In the genomic region with DNA sequence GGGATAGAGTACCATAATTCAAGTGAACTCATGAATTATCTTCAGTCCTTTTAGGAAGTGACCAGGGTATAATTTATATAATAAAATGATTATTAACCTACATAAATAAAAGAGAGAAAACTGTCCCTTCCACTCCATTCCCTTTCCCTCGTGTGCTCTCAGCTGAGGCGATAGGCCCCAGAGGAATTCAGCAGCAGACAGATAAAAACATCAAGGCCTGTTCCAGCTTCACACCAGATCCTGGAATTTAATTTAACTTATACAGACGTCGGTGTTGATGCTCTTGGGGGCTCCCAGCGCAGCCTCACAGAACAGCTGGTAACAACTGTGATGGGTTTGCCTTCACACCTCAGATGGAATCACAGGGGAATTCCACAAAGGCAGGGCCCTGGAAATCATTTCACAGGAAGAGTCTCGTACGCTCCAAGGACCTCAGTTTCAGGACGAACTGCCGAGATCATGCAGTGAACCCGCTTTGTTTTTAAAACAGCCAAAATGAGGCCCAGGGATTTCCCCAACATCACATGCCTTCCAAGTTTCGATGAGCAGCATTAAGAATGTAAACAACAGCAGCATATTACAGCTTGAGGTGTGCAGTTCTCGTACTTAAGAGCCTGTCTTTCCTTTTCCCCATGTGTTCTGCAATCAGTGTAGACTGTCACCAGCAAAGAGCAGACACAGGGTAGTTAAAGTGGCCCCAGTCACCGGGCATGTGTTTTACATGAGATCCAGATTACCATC, we compare ENCODE assay signal across 7 cellular contexts.
DNase-seq lines count a peak whose midpoint lies in the region; ATAC-seq lines count a peak whose summit lies in the region.

No MANE protein-coding gene starts in this region.

- no peak overlapping the region for H3K4me3 Mint-ChIP-seq in memory B cell
- no peak overlapping the region for H3K4me3 Mint-ChIP-seq in T-helper 2 cell treated with Interferon-gamma antibody and Interleukin-4, amounts not matched to agents 5 μg/mL and 100 μg/mL, for 36 hours
- H3K4me3 Mint-ChIP-seq in naive thymus-derived CD8-positive, alpha-beta T cell, result no peak overlapping the region

- ATAC-seq in GM18870 (IDR thresholded peaks at IDR 0.05; ENCODE audit: unreplicated experiment) (peak; percentile 90), HG02588 (IDR thresholded peaks at IDR 0.05; ENCODE audit: unreplicated experiment) (peak; percentile 82), memory B cell (ENCODE audit: low read depth) (peak; percentile 87)
- no peak for ATAC-seq in naive thymus-derived CD8-positive, alpha-beta T cell

- peaks cover 3% of the 10 kb centered on the region for H3K36me3 Mint-ChIP-seq in memory B cell
- H3K36me3 Mint-ChIP-seq in T-helper 2 cell treated with Interferon-gamma antibody and Interleukin-4, amounts not matched to agents 5 μg/mL and 100 μg/mL, for 36 hours (ENCODE audit: low read depth), result no peaks in the 10 kb centered on the region
- peaks cover 0 to 6% (median 0%) of the 10 kb centered on the region in 3 donors for H3K36me3 Mint-ChIP-seq in naive thymus-derived CD8-positive, alpha-beta T cell

- H3K27ac Mint-ChIP-seq in memory B cell, result peak overlapping the region; percentile 81
- H3K27ac Mint-ChIP-seq in T-helper 2 cell treated with Interferon-gamma antibody and Interleukin-4, amounts not matched to agents 5 μg/mL and 100 μg/mL, for 36 hours, result no peak overlapping the region
- H3K27ac Mint-ChIP-seq in naive thymus-derived CD8-positive, alpha-beta T cell, result no peak overlapping the region

- no peak overlapping the region for H3K4me3 ChIP-seq in SK-N-MC

- H3K9me3 Mint-ChIP-seq in memory B cell, result peaks cover 2% of the 10 kb centered on the region
- no peaks in the 10 kb centered on the region for H3K9me3 Mint-ChIP-seq in T-helper 2 cell treated with Interferon-gamma antibody and Interleukin-4, amounts not matched to agents 5 μg/mL and 100 μg/mL, for 36 hours
- peaks cover 0 to 10% (median 2%) of the 10 kb centered on the region in 9 donors for H3K9me3 Mint-ChIP-seq in naive thymus-derived CD8-positive, alpha-beta T cell

- H3K27ac ChIP-seq in SK-N-MC, result no peak overlapping the region

- H3K9ac ChIP-seq in SK-N-MC (ENCODE audit: insufficient read length), result peak overlapping the region; percentile 3

- peaks cover 11% of the 10 kb centered on the region for H3K4me1 Mint-ChIP-seq in memory B cell
- H3K4me1 Mint-ChIP-seq in T-helper 2 cell treated with Interferon-gamma antibody and Interleukin-4, amounts not matched to agents 5 μg/mL and 100 μg/mL, for 36 hours (ENCODE audit: low read depth), result no peaks in the 10 kb centered on the region
- no peaks in the 10 kb centered on the region for H3K4me1 Mint-ChIP-seq in naive thymus-derived CD8-positive, alpha-beta T cell

- no peak for DNase-seq in SK-N-MC (ENCODE audit: low read depth, low spot score)
- peak; percentile 14 to 18 for DNase-seq in memory B cell (ENCODE audit: low spot score in 2 of 2)
- DNase-seq in inferior parietal cortex (ENCODE audit: extremely low spot score), result no peak
- DNase-seq in T-helper 2 cell treated with Interferon-gamma antibody and Interleukin-4, amounts not matched to agents 5 μg/mL and 100 μg/mL, for 36 hours (ENCODE audit: low spot score), result no peak
- DNase-seq in naive thymus-derived CD8-positive, alpha-beta T cell, result no peak

- POLR2A ChIA-PET in naive thymus-derived CD8-positive, alpha-beta T cell (lab: Charles Lee), result no interaction called here

- H3K27me3 Mint-ChIP-seq in memory B cell, result peaks cover 5% of the 10 kb centered on the region
- H3K27me3 Mint-ChIP-seq in T-helper 2 cell treated with Interferon-gamma antibody and Interleukin-4, amounts not matched to agents 5 μg/mL and 100 μg/mL, for 36 hours (ENCODE audit: low read depth), result peaks cover 8% of the 10 kb centered on the region
- H3K27me3 Mint-ChIP-seq in naive thymus-derived CD8-positive, alpha-beta T cell, result peaks cover 3 to 21% (median 10%) of the 10 kb centered on the region in 5 donors

- no peaks in the 10 kb centered on the region for H3K36me3 ChIP-seq in SK-N-MC (ENCODE audit: insufficient read depth, low read length)

- no peaks in the 10 kb centered on the region for H3K9me3 ChIP-seq in SK-N-MC (ENCODE audit: low read depth, low read length)

Comparison
In these comparisons a context has a peak if more than half of its experiments do, and no peak if none do; other contexts are left out.
1. ATAC-seq: peak in GM18870 (single experiment), HG02588 (single experiment) and memory B cell (single experiment); none in naive thymus-derived CD8-positive, alpha-beta T cell (0 of 2).
2. DNase-seq: peak in memory B cell (2 of 2); none in SK-N-MC (single experiment), inferior parietal cortex (single experiment), T-helper 2 cell treated with Interferon-gamma antibody and Interleukin-4, amounts not matched to agents 5 μg/mL and 100 μg/mL, for 36 hours (single experiment) and naive thymus-derived CD8-positive, alpha-beta T cell (0 of 10).